In genomic region chr12:2290091-2290490, GRCh38 we compare ENCODE assay signal across 16 cellular contexts.
A peak's percentile ranks its signal among the peaks of the same experiment; 100 is the strongest.
DNase-seq lines count a peak whose midpoint lies in the region; ATAC-seq and TF ChIP-seq lines count a peak whose summit lies in the region.
"Had no signal": no experiment of that assay in that cellular context is flagged by ENCODE, and none has a peak within 500 bp of the region (broad histone marks: within the 10 kb centered on the region; RNA-seq: fewer than 3 reads in every experiment).

No MANE protein-coding gene starts in this region.

- intact Hi-C loops in posterior cingulate gyrus (cut with DNase I) = no loop called here

- no peaks in the 10 kb centered on the region for H3K27me3 ChIP-seq in BLaER1 treated with 17β-estradiol and CSF1 and Interleukin-3, amounts not matched to agents 10 nM and 100 nM
- no peaks in the 10 kb centered on the region for H3K27me3 ChIP-seq in rectal smooth muscle tissue (ENCODE audit: control insufficient read depth, insufficient read depth, low read length)
- H3K27me3 ChIP-seq: BLaER1 had no signal

- ATAC-seq in GM18873 (IDR thresholded peaks at IDR 0.05; ENCODE audit: low FRiP score, unreplicated experiment) = no peak
- ATAC-seq: SK-N-SH treated with all-trans-retinoic acid at 6 μM for 48 hours had no signal

- no peaks in the 10 kb centered on the region for H3K36me3 ChIP-seq in BLaER1 treated with 17β-estradiol and CSF1 and Interleukin-3, amounts not matched to agents 10 nM and 100 nM
- no peaks in the 10 kb centered on the region for H3K36me3 ChIP-seq in rectal smooth muscle tissue (ENCODE audit: control insufficient read depth, insufficient read depth, low read length)
- H3K36me3 ChIP-seq: BLaER1, HAP-1 had no signal

- peak overlapping the region; percentile 29 to 89 (median 71); a peak in 20 of 22 replicates for H3K4me2 ChIP-seq in BLaER1 treated with 17β-estradiol and CSF1 and Interleukin-3, amounts not matched to agents 10 nM and 100 nM
- H3K4me2 ChIP-seq: BLaER1, KMS-11 had no signal

- H4K20me1 ChIP-seq in BLaER1 treated with 17β-estradiol and CSF1 and Interleukin-3, amounts not matched to agents 10 nM and 100 nM = no peaks in the 10 kb centered on the region
- H4K20me1 ChIP-seq: BLaER1 had no signal

- no peak for TF ChIP-seq CTCF in coronary artery (IDR thresholded peaks at IDR 0.05)

- in situ Hi-C loops in G401 (cut with HindIII; ENCODE audit: low sequenced_read_pairs) = no loop called here

- no peak overlapping the region for H3K4me3 ChIP-seq in BLaER1 treated with 17β-estradiol and CSF1 and Interleukin-3, amounts not matched to agents 10 nM and 100 nM
- no peak overlapping the region for H3K4me3 ChIP-seq in coronary artery
- no peak overlapping the region for H3K4me3 ChIP-seq in rectal smooth muscle tissue (ENCODE audit: low read length)
- H3K4me3 ChIP-seq: BLaER1, HAP-1 had no signal

- H3K4me1 ChIP-seq in BLaER1 treated with 17β-estradiol and CSF1 and Interleukin-3, amounts not matched to agents 10 nM and 100 nM = peaks cover 61 to 100% (median 93%) of the 10 kb centered on the region in 10 experiments
- H3K4me1 ChIP-seq in rectal smooth muscle tissue (ENCODE audit: control insufficient read depth, insufficient read depth, low read length) = peaks cover 48% of the 10 kb centered on the region
- H3K4me1 ChIP-seq: HAP-1 had no signal

- H3K27ac ChIP-seq in BLaER1 treated with 17β-estradiol and CSF1 and Interleukin-3, amounts not matched to agents 10 nM and 100 nM = peak overlapping the region in 7 of 11 experiments; percentile 13 to 44 (median 22); a peak in 7 of 22 replicates
- peak overlapping the region; percentile 35 to 42 for H3K27ac ChIP-seq in coronary artery
- H3K27ac ChIP-seq in rectal smooth muscle tissue (ENCODE audit: low read depth, low read length) = peak overlapping the region; percentile 63
- H3K27ac ChIP-seq: BLaER1, KMS-11 had no signal

- no peaks in the 10 kb centered on the region for H3K9me3 ChIP-seq in BLaER1 treated with 17β-estradiol and CSF1 and Interleukin-3, amounts not matched to agents 10 nM and 100 nM (replicated peaks in 1 of 11)
- H3K9me3 ChIP-seq: BLaER1, HAP-1 had no signal

- DNase-seq in G401 (ENCODE audit: low spot score) = peak; percentile 78
- peak; percentile 57 for DNase-seq in coronary artery (ENCODE audit: low spot score)
- DNase-seq in activated naive CD4-positive, alpha-beta T cell treated with anti-CD3 and anti-CD28 coated beads, Interleukin-2, amount 50 U/mL, for 16 hours = no peak
- no peak for DNase-seq in posterior cingulate gyrus
- DNase-seq: NCI-H1436, NCI-H1930, NCI-H446 treated with DMSO at 0.1 percent for 48 hours, NCI-H748 treated with DMSO at 0.1 percent for 48 hours, SHP77 treated with DMSO at 0.1 percent for 48 hours had no signal

- H3K9ac ChIP-seq in BLaER1 treated with 17β-estradiol and CSF1 and Interleukin-3, amounts not matched to agents 10 nM and 100 nM = no peak overlapping the region; a peak in 1 of 22 replicates
- H3K9ac ChIP-seq in rectal smooth muscle tissue (ENCODE audit: low read length) = no peak overlapping the region
- H3K9ac ChIP-seq: BLaER1, KMS-11 had no signal

Comparison
In these comparisons a context has a peak if more than half of its experiments do, and no peak if none do; other contexts are left out.
1. DNase-seq: peak in G401 (single experiment) and coronary artery (single experiment); none in activated naive CD4-positive, alpha-beta T cell treated with anti-CD3 and anti-CD28 coated beads, Interleukin-2, amount 50 U/mL, for 16 hours (single experiment) and posterior cingulate gyrus (0 of 10).
2. Peak in every context shown above with its lines, with median percentiles within 50 percentile points of each other: H3K27ac ChIP-seq.